Comparison of ENCODE assay signal across 8 cellular contexts in the genomic region with DNA sequence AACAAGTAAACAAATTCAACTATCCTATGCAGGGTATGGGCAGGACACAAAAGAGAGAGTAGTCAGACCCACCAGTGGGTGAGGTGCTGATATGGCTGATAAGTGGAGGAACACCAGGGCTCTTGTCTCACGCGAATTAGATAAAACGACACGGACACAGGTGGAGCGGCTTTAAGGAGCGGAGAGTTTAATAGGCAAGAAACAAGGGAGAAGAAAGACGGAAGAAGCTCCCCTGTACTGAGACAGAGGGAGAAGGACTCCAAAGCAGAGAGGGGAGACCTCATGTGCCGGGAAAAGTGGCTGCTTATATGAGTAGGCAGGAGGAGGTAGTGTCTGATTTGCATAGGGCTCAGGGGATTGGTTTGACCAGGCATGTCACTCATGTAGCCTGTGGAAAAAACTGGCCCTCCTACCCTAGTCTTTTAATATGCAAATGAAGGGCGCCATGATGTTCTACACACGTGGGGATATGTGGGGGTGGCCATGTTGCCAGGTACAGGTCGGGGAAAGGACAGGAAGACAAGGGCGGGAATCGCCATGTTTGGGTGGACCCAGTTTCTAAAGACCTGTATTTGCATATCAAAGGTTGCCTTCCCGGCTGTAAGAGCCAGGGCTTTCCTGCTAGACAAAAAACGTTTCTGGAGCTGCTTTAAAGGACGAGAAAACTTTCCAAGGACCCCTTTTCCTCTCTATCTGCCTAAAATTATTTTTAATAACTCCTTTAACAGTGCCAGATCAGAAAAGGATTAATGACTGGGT. TPM values are rescaled to one million over a fixed set of nuclear protein-coding genes. Genes with fewer than 3 reads are reported as not detected.
DNase-seq lines count a peak whose midpoint lies in the region; ATAC-seq, FAIRE-seq and TF ChIP-seq lines count a peak whose summit lies in the region.

No MANE protein-coding gene starts in this region.

- H3K27me3 Mint-ChIP-seq in T-cell (peaks cover 0 to 3% of the 10 kb centered on the region in 2 donors), astrocyte (ENCODE audit: low read depth, unreplicated experiment) (peaks cover 13% of the 10 kb centered on the region)

- peak overlapping the region; percentile 77 for H3K9ac ChIP-seq in KMS-11
- H3K9ac ChIP-seq in astrocyte (ENCODE audit: low read length), result no peak overlapping the region

- no peak for FAIRE-seq in astrocyte (lab: Jason Lieb, UNC)

- peak overlapping the region; percentile 84 to 87 for H3K27ac Mint-ChIP-seq in T-cell
- H3K27ac Mint-ChIP-seq in astrocyte (ENCODE audit: unreplicated experiment), result peak overlapping the region; percentile 87

- H3K9me3 Mint-ChIP-seq in T-cell (no peaks in the 10 kb centered on the region), astrocyte (ENCODE audit: unreplicated experiment) (no peaks in the 10 kb centered on the region)

- H3K36me3 Mint-ChIP-seq in T-cell (no peaks in the 10 kb centered on the region), astrocyte (ENCODE audit: low read depth, unreplicated experiment) (no peaks in the 10 kb centered on the region)

- no peaks in the 10 kb centered on the region for H3K9me3 ChIP-seq in astrocyte (ENCODE audit: insufficient read depth, low read depth, low read length)

- ATAC-seq in GM21529 (IDR thresholded peaks at IDR 0.05; ENCODE audit: unreplicated experiment) (peak; percentile 85), T-cell (replicated peaks in 1 of 4) (peak; percentile 90 to 93 (median 91))

- H3K27me3 ChIP-seq in KMS-11 (ENCODE audit: insufficient read depth, low read depth) (no peaks in the 10 kb centered on the region), astrocyte (ENCODE audit: insufficient read depth, low read length) (peaks cover 3% of the 10 kb centered on the region)

- CTCF ChIA-PET in T-cell (lab: Charles Lee), result interaction anchor here (0.6 to 0.9 kb wide), 3 partner anchors 10 to 43 kb away, joined by 3 read pairs; no protein-coding TSS in a partner anchor

- peak overlapping the region; percentile 88 for H3K27ac ChIP-seq in KMS-11
- H3K27ac ChIP-seq in astrocyte (ENCODE audit: low read depth, low read length), result no peak overlapping the region

- H3K4me3 ChIP-seq in KMS-11 (IDR thresholded peaks at IDR 0.05; ENCODE audit: insufficient read depth, low read depth, low read length) (no peak overlapping the region), astrocyte (ENCODE audit: insufficient read depth, low read depth, low read length) (peak overlapping the region; percentile 51), retinal pigment epithelial cell (ENCODE audit: low read length) (peak overlapping the region; percentile 50)

- DNase-seq in DMS 273 treated with DMSO at 0.1 percent for 48 hours (lab: John Stamatoyannopoulos, UW), result peak; percentile 92
- peak; percentile 42 to 81 (median 68) for DNase-seq in T-cell
- peak; percentile 79 for DNase-seq in astrocyte (ENCODE audit: low read depth)
- peak; percentile 42 to 53 for DNase-seq in hippocampal formation (lab: John Stamatoyannopoulos, UW)
- DNase-seq in retinal pigment epithelial cell (ENCODE audit: low read depth), result peak; percentile 90
- DNase-seq in NK-92 treated with Interleukin-12 subunit alpha and Interleukin-12 subunit beta, amount 100 ng/mL, for 24 hours (lab: John Stamatoyannopoulos, UW), result no peak

- POLR2A ChIA-PET in T-cell (lab: Charles Lee), result interaction anchor here (0.7 to 1.0 kb wide), 2 partner anchors 30 to 53 kb away, joined by 3 read pairs; no protein-coding TSS in a partner anchor

- H3K79me2 ChIP-seq in KMS-11 (ENCODE audit: insufficient read depth, low read depth), result no peaks in the 10 kb centered on the region
- H3K79me2 ChIP-seq in astrocyte (ENCODE audit: insufficient read depth, low read length), result no peaks in the 10 kb centered on the region

- TF ChIP-seq CTCF in KMS-11 (conservative IDR thresholded peaks at IDR 0.05; ENCODE audit: low read depth, low read length), result no peak
- TF ChIP-seq CTCF in astrocyte (IDR thresholded peaks at IDR 0.05; ENCODE audit: insufficient read depth, low read depth, low read length), result no peak
- TF ChIP-seq CTCF in retinal pigment epithelial cell (conservative IDR thresholded peaks at IDR 0.05; ENCODE audit: low read depth, low read length), result no peak

- H3K4me2 ChIP-seq in KMS-11, result peak overlapping the region; percentile 71
- peak overlapping the region; percentile 86 for H3K4me2 ChIP-seq in astrocyte (ENCODE audit: low read length)

- H3K4me1 Mint-ChIP-seq in T-cell, result peaks cover 17 to 24% (median 21%) of the 10 kb centered on the region in 3 donors
- no peaks in the 10 kb centered on the region for H3K4me1 Mint-ChIP-seq in astrocyte (ENCODE audit: low read depth, unreplicated experiment)

- peak overlapping the region; percentile 75 to 84 (median 80) for H3K4me3 Mint-ChIP-seq in T-cell
- H3K4me3 Mint-ChIP-seq in astrocyte (ENCODE audit: unreplicated experiment), result peak overlapping the region; percentile 86

- H2AFZ ChIP-seq in KMS-11 (ENCODE audit: low read depth) (peak overlapping the region; percentile 86), astrocyte (ENCODE audit: low read depth, low read length) (peak overlapping the region; percentile 76)

- H3K4me1 ChIP-seq in KMS-11 (ENCODE audit: low read depth, poor library complexity, severe bottlenecking) (peaks cover 28% of the 10 kb centered on the region), astrocyte (ENCODE audit: insufficient read depth, low read length) (peaks cover 4% of the 10 kb centered on the region)

- no peaks in the 10 kb centered on the region for H4K20me1 ChIP-seq in KMS-11 (ENCODE audit: insufficient read depth)
- no peaks in the 10 kb centered on the region for H4K20me1 ChIP-seq in astrocyte (ENCODE audit: insufficient read depth, low read length)

- H3K36me3 ChIP-seq in KMS-11 (ENCODE audit: insufficient read depth) (no peaks in the 10 kb centered on the region), astrocyte (ENCODE audit: insufficient read depth, low read length) (no peaks in the 10 kb centered on the region)

RNA-seq across cellular contexts. Expression of a gene that starts 28.8 kb away (rescaled TPM):
- under 1 TPM in 2 of 5 donors, not detected in 3; 0.16 to 0.76 TPM for total RNA-seq in T-cell
- total RNA-seq in astrocyte, result not detected in 2 replicates

RNA-seq across cellular contexts. Expression of a gene that starts 39.4 kb away (rescaled TPM):
- total RNA-seq in T-cell, result 100 to 1,000 TPM; 417 to 530 (median 441) TPM
- total RNA-seq in astrocyte, result 525 and 536 TPM in 2 replicates
